ENCODE assay signal across 16 cellular contexts in the genomic region with DNA sequence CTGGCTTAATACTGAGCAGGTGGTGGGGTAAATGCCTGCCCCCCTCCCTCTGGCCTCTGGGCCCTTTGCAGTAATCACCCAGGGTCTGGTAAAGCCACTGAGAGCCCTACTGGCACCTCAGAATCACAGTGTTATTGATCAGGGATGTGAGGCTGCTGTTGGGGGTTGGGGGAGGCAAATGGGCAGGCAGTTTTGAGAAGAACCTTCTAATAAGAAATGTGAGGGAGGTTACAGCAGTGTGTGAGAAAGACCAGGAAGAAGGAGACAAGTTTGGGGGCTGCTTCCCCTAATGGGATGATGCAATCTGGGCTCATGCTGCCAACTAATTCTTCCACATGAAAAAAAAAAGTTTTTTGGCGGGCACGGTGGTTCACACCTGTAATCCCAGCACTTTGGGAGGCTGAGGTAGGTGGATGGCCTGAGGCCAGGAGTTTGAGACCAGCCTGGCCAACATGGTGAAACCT.
"Had no signal": no experiment of that assay in that cellular context is flagged by ENCODE, and none has a peak within 500 bp of the region (broad histone marks: within the 10 kb centered on the region; RNA-seq: fewer than 3 reads in every experiment).

No MANE protein-coding gene starts in this region.

- ATAC-seq: natural killer cell had no signal

- H3K4me3 Mint-ChIP-seq: activated CD4-positive, alpha-beta T cell treated with anti-CD3 and anti-CD28 coated beads, Interleukin-2, amount 10 ng/mL, durations not matched to agents 24 days and 14 days; activated naive CD4-positive, alpha-beta T cell treated with anti-CD3 and anti-CD28 coated beads, Interleukin-2, amount 50 U/mL, for 24 hours; endodermal cell; natural killer cell; T-helper 2 cell treated with Interferon-gamma antibody and Interleukin-4, amounts not matched to agents 5 μg/mL and 100 μg/mL, for 36 hours had no signal

- H3K9me3 ChIP-seq: neutrophil, thyroid gland had no signal

- H3K27ac ChIP-seq: epithelial cell of prostate, neutrophil, thyroid gland had no signal

- H3K9me3 Mint-ChIP-seq: activated CD4-positive, alpha-beta T cell treated with anti-CD3 and anti-CD28 coated beads, Interleukin-2, amount 10 ng/mL, durations not matched to agents 24 days and 14 days; activated naive CD4-positive, alpha-beta T cell treated with anti-CD3 and anti-CD28 coated beads, Interleukin-2, amount 50 U/mL, for 24 hours; activated T-helper 2 cell treated with anti-CD3 and anti-CD28 coated beads, Interferon-gamma antibody, Interleukin-2, Interleukin-4, amounts not matched to agents 10 μg/mL and 5 μg/mL and 100 μg/mL, durations not matched to agents 14 hours and 24 hours and 36 hours; endodermal cell; natural killer cell; T-helper 2 cell treated with Interferon-gamma antibody and Interleukin-4, amounts not matched to agents 5 μg/mL and 100 μg/mL, for 36 hours had no signal

- H3K27ac Mint-ChIP-seq: activated CD4-positive, alpha-beta T cell treated with anti-CD3 and anti-CD28 coated beads, Interleukin-2, amount 10 ng/mL, durations not matched to agents 24 days and 14 days; activated naive CD4-positive, alpha-beta T cell treated with anti-CD3 and anti-CD28 coated beads, Interleukin-2, amount 50 U/mL, for 24 hours; activated T-helper 2 cell treated with anti-CD3 and anti-CD28 coated beads, Interferon-gamma antibody, Interleukin-2, Interleukin-4, amounts not matched to agents 10 μg/mL and 5 μg/mL and 100 μg/mL, durations not matched to agents 14 hours and 24 hours and 36 hours; endodermal cell; natural killer cell had no signal

- H3K27me3 ChIP-seq: thyroid gland had no signal

- FAIRE-seq: bronchial epithelial cell had no signal

- H3K27me3 Mint-ChIP-seq: activated CD4-positive, alpha-beta T cell treated with anti-CD3 and anti-CD28 coated beads, Interleukin-2, amount 10 ng/mL, durations not matched to agents 24 days and 14 days; activated naive CD4-positive, alpha-beta T cell treated with anti-CD3 and anti-CD28 coated beads, Interleukin-2, amount 50 U/mL, for 24 hours had no signal

- H3K4me3 ChIP-seq: thyroid gland had no signal

- DNase-seq: activated CD4-positive, alpha-beta T cell treated with anti-CD3 and anti-CD28 coated beads, Interleukin-2, amount 10 ng/mL, durations not matched to agents 24 days and 14 days; endodermal cell; foreskin fibroblast; natural killer cell; posterior cingulate gyrus; stimulated activated CD4-positive, alpha-beta T cell treated with anti-CD3 and anti-CD28 coated beads, Interleukin-12 subunit alpha, Interleukin-12 subunit beta, amount 100 ng/mL, for 4 hours; stimulated activated CD4-positive, alpha-beta T cell treated with anti-CD3 and anti-CD28 coated beads, Interleukin-1b, Interleukin-23, amount 100 ng/mL, for 48 hours; stimulated activated CD8-positive, alpha-beta memory T cell treated with anti-CD3 and anti-CD28 coated beads, Interleukin-4, amount 100 ng/mL, for 48 hours; stimulated activated naive CD4-positive, alpha-beta T cell treated with Interleukin-2 at 50 U/mL for 16 hours; thyroid gland had no signal
